2 cellular contexts compared by ENCODE assay signal in the genomic region with DNA sequence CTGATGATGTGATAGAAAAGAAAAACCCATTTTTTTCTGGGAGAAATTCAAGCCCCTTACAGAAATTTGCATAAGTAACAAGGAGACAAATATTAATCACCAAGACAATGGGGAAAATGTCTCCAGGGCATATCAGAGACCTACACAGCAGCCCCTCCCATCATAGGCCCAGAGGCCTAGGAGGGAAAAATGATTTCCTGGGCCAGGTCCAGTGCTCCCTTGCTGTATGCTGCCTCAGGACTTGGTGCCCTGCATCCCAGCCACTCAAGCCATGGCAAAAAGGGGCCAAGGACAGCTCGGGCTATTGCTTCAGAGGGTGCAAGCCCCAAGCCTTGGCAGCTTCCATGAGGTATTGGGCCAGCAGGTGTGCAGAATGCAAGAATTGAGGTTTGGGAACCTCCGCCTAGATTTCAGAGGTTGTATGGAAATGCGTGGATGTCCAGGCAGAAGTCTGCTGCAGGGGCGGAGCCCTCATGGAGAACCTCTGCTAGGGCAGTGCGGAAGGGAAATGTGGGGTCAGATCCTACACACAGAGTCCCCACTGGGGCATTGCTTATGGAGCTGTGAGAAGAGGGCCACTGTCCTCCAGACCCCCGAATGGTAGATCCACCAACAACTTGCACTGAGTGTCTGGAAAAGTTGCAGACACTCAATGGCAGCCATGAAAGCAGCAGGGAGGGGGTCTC.
A peak's percentile ranks its signal among the peaks of the same experiment; 100 is the strongest.
TF ChIP-seq lines count a peak whose summit lies in the region.

No MANE protein-coding gene starts in this region.

TF ChIP-seq in HCT116, 20 proteins besides CTCF, POLR2A, EP300 and RAD21:
- TF ChIP-seq EZH2 (IDR thresholded peaks at IDR 0.05) (no peak), CBX3 (IDR thresholded peaks at IDR 0.05; ENCODE audit: low read depth) (peak; percentile 67; the same call in 1 of the 2 replicates)
- TF ChIP-seq, protein P1, sequence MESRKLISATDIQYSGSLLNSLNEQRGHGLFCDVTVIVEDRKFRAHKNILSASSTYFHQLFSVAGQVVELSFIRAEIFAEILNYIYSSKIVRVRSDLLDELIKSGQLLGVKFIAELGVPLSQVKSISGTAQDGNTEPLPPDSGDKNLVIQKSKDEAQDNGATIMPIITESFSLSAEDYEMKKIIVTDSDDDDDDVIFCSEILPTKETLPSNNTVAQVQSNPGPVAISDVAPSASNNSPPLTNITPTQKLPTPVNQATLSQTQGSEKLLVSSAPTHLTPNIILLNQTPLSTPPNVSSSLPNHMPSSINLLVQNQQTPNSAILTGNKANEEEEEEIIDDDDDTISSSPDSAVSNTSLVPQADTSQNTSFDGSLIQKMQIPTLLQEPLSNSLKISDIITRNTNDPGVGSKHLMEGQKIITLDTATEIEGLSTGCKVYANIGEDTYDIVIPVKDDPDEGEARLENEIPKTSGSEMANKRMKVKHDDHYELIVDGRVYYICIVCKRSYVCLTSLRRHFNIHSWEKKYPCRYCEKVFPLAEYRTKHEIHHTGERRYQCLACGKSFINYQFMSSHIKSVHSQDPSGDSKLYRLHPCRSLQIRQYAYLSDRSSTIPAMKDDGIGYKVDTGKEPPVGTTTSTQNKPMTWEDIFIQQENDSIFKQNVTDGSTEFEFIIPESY (IDR thresholded peaks at IDR 0.05; ENCODE audit: extremely low read depth, insufficient replicate concordance, low read length), result no peak

TF ChIP-seq in K562, 482 proteins besides CTCF, POLR2A, EP300 and RAD21 (continues in another document):
- TF ChIP-seq FOXA3 (CRISPR knock-in tag; conservative IDR thresholded peaks at IDR 0.05 in 1 of 2, IDR thresholded peaks at IDR 0.05 in 1 of 2) (no peak), MTA3 (IDR thresholded peaks at IDR 0.05; ENCODE audit: borderline replicate concordance) (no peak), ZFP36 (IDR thresholded peaks at IDR 0.05; ENCODE audit: low read depth, low read length, partially characterized antibody) (peak; percentile 68), SAFB (IDR thresholded peaks at IDR 0.05; ENCODE audit: borderline replicate concordance, low read depth, low read length) (no peak), NR2F6 (CRISPR knock-in tag; IDR thresholded peaks at IDR 0.05) (no peak), ESRRB (CRISPR knock-in tag; IDR thresholded peaks at IDR 0.05; ENCODE audit: borderline replicate concordance) (no peak), PYGO2 (tag; IDR thresholded peaks at IDR 0.05) (no peak), SMARCA5 (IDR thresholded peaks at IDR 0.05) (no peak), ZNF175 (CRISPR knock-in tag; IDR thresholded peaks at IDR 0.05; ENCODE audit: low read depth) (no peak), JUNB (CRISPR knock-in tag; conservative IDR thresholded peaks at IDR 0.05) (no peak), MBD2 (IDR thresholded peaks at IDR 0.05; ENCODE audit: borderline replicate concordance, low read depth) (no peak), RCOR1 (IDR thresholded peaks at IDR 0.05; ENCODE audit: borderline replicate concordance in 1 of 2, low read depth in 2 of 2, low read length in 2 of 2) (no peak), SMAD1 (IDR thresholded peaks at IDR 0.05; ENCODE audit: low read depth, low read length, partially characterized antibody) (no peak), KAT8 (IDR thresholded peaks at IDR 0.05; ENCODE audit: low read depth) (no peak), CBX5 (IDR thresholded peaks at IDR 0.05; ENCODE audit: borderline replicate concordance, low read depth) (peak; percentile 97), ZNF347 (CRISPR knock-in tag; IDR thresholded peaks at IDR 0.05; ENCODE audit: low read depth) (no peak), FOSL1 (tag; conservative IDR thresholded peaks at IDR 0.05) (no peak), ZNF143 (CRISPR knock-in tag; IDR thresholded peaks at IDR 0.05) (no peak), ELF1 (tag; IDR thresholded peaks at IDR 0.05) (no peak), KLF1 (tag; IDR thresholded peaks at IDR 0.05) (no peak), CBFB (CRISPR knock-in tag; IDR thresholded peaks at IDR 0.05) (no peak), TRIM28 (IDR thresholded peaks at IDR 0.05) (peak; percentile 95), MYNN (IDR thresholded peaks at IDR 0.05) (no peak), MYNN (CRISPR knock-in tag; IDR thresholded peaks at IDR 0.05) (no peak), CBX3 (IDR thresholded peaks at IDR 0.05; ENCODE audit: borderline replicate concordance in 1 of 2, low read length in 2 of 2) (peak in 1 of 2 experiments; percentile 91; a peak in 2 of 3 replicates), NFRKB (IDR thresholded peaks at IDR 0.05; ENCODE audit: low read depth) (no peak), ZNF668 (CRISPR knock-in tag; IDR thresholded peaks at IDR 0.05) (no peak), CBX1 (IDR thresholded peaks at IDR 0.05; ENCODE audit: low read depth) (peak; percentile 91), ZNF589 (CRISPR knock-in tag; IDR thresholded peaks at IDR 0.05; ENCODE audit: low read depth) (no peak), WHSC1 (IDR thresholded peaks at IDR 0.05; ENCODE audit: low read length) (no peak), ZNF644 (tag; IDR thresholded peaks at IDR 0.05; ENCODE audit: low read depth) (no peak), ETS2 (tag; IDR thresholded peaks at IDR 0.05; ENCODE audit: borderline replicate concordance, poor library complexity, severe bottlenecking) (no peak), TRIM24 (IDR thresholded peaks at IDR 0.05) (peak in 1 of 2 experiments; percentile 62; a peak in 1 of 4 replicates), RBM22 (IDR thresholded peaks at IDR 0.05; ENCODE audit: low read depth, low read length, poor library complexity, severe bottlenecking) (no peak)
- TF ChIP-seq, protein P2, sequence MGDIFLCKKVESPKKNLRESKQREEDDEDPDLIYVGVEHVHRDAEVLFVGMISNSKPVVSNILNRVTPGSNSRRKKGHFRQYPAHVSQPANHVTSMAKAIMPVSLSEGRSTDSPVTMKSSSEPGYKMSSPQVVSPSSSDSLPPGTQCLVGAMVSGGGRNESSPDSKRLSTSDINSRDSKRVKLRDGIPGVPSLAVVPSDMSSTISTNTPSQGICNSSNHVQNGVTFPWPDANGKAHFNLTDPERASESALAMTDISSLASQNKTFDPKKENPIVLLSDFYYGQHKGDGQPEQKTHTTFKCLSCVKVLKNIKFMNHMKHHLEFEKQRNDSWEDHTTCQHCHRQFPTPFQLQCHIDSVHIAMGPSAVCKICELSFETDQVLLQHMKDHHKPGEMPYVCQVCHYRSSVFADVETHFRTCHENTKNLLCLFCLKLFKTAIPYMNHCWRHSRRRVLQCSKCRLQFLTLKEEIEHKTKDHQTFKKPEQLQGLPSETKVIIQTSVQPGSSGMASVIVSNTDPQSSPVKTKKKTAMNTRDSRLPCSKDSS (IDR thresholded peaks at IDR 0.05; ENCODE audit: low read depth, partially characterized antibody), result peak; percentile 94
- TF ChIP-seq, protein P3, sequence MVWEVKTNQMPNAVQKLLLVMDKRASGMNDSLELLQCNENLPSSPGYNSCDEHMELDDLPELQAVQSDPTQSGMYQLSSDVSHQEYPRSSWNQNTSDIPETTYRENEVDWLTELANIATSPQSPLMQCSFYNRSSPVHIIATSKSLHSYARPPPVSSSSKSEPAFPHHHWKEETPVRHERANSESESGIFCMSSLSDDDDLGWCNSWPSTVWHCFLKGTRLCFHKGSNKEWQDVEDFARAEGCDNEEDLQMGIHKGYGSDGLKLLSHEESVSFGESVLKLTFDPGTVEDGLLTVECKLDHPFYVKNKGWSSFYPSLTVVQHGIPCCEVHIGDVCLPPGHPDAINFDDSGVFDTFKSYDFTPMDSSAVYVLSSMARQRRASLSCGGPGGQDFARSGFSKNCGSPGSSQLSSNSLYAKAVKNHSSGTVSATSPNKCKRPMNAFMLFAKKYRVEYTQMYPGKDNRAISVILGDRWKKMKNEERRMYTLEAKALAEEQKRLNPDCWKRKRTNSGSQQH (CRISPR knock-in tag; IDR thresholded peaks at IDR 0.05), result no peak
- TF ChIP-seq, protein P4, sequence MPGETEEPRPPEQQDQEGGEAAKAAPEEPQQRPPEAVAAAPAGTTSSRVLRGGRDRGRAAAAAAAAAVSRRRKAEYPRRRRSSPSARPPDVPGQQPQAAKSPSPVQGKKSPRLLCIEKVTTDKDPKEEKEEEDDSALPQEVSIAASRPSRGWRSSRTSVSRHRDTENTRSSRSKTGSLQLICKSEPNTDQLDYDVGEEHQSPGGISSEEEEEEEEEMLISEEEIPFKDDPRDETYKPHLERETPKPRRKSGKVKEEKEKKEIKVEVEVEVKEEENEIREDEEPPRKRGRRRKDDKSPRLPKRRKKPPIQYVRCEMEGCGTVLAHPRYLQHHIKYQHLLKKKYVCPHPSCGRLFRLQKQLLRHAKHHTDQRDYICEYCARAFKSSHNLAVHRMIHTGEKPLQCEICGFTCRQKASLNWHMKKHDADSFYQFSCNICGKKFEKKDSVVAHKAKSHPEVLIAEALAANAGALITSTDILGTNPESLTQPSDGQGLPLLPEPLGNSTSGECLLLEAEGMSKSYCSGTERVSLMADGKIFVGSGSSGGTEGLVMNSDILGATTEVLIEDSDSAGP (CRISPR knock-in tag; IDR thresholded peaks at IDR 0.05), result no peak
- TF ChIP-seq, protein P5, sequence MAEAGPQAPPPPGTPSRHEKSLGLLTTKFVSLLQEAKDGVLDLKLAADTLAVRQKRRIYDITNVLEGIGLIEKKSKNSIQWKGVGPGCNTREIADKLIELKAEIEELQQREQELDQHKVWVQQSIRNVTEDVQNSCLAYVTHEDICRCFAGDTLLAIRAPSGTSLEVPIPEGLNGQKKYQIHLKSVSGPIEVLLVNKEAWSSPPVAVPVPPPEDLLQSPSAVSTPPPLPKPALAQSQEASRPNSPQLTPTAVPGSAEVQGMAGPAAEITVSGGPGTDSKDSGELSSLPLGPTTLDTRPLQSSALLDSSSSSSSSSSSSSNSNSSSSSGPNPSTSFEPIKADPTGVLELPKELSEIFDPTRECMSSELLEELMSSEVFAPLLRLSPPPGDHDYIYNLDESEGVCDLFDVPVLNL (CRISPR knock-in tag; IDR thresholded peaks at IDR 0.05; ENCODE audit: low read depth), result no peak
- TF ChIP-seq, protein P6, sequence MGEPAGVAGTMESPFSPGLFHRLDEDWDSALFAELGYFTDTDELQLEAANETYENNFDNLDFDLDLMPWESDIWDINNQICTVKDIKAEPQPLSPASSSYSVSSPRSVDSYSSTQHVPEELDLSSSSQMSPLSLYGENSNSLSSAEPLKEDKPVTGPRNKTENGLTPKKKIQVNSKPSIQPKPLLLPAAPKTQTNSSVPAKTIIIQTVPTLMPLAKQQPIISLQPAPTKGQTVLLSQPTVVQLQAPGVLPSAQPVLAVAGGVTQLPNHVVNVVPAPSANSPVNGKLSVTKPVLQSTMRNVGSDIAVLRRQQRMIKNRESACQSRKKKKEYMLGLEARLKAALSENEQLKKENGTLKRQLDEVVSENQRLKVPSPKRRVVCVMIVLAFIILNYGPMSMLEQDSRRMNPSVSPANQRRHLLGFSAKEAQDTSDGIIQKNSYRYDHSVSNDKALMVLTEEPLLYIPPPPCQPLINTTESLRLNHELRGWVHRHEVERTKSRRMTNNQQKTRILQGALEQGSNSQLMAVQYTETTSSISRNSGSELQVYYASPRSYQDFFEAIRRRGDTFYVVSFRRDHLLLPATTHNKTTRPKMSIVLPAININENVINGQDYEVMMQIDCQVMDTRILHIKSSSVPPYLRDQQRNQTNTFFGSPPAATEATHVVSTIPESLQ (CRISPR knock-in tag; IDR thresholded peaks at IDR 0.05), result no peak
- TF ChIP-seq, protein P7, sequence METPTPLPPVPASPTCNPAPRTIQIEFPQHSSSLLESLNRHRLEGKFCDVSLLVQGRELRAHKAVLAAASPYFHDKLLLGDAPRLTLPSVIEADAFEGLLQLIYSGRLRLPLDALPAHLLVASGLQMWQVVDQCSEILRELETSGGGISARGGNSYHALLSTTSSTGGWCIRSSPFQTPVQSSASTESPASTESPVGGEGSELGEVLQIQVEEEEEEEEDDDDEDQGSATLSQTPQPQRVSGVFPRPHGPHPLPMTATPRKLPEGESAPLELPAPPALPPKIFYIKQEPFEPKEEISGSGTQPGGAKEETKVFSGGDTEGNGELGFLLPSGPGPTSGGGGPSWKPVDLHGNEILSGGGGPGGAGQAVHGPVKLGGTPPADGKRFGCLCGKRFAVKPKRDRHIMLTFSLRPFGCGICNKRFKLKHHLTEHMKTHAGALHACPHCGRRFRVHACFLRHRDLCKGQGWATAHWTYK (CRISPR knock-in tag; IDR thresholded peaks at IDR 0.05), result no peak
- TF ChIP-seq, protein P8, sequence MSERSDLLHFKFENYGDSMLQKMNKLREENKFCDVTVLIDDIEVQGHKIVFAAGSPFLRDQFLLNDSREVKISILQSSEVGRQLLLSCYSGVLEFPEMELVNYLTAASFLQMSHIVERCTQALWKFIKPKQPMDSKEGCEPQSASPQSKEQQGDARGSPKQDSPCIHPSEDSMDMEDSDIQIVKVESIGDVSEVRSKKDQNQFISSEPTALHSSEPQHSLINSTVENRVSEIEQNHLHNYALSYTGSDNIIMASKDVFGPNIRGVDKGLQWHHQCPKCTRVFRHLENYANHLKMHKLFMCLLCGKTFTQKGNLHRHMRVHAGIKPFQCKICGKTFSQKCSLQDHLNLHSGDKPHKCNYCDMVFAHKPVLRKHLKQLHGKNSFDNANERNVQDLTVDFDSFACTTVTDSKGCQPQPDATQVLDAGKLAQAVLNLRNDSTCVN (CRISPR knock-in tag; IDR thresholded peaks at IDR 0.05), result no peak
- TF ChIP-seq, protein P9, sequence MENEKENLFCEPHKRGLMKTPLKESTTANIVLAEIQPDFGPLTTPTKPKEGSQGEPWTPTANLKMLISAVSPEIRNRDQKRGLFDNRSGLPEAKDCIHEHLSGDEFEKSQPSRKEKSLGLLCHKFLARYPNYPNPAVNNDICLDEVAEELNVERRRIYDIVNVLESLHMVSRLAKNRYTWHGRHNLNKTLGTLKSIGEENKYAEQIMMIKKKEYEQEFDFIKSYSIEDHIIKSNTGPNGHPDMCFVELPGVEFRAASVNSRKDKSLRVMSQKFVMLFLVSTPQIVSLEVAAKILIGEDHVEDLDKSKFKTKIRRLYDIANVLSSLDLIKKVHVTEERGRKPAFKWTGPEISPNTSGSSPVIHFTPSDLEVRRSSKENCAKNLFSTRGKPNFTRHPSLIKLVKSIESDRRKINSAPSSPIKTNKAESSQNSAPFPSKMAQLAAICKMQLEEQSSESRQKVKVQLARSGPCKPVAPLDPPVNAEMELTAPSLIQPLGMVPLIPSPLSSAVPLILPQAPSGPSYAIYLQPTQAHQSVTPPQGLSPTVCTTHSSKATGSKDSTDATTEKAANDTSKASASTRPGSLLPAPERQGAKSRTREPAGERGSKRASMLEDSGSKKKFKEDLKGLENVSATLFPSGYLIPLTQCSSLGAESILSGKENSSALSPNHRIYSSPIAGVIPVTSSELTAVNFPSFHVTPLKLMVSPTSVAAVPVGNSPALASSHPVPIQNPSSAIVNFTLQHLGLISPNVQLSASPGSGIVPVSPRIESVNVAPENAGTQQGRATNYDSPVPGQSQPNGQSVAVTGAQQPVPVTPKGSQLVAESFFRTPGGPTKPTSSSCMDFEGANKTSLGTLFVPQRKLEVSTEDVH (IDR thresholded peaks at IDR 0.05; ENCODE audit: low read depth, partially characterized antibody), result no peak
